9 cellular contexts compared by ENCODE assay signal in the genomic region with DNA sequence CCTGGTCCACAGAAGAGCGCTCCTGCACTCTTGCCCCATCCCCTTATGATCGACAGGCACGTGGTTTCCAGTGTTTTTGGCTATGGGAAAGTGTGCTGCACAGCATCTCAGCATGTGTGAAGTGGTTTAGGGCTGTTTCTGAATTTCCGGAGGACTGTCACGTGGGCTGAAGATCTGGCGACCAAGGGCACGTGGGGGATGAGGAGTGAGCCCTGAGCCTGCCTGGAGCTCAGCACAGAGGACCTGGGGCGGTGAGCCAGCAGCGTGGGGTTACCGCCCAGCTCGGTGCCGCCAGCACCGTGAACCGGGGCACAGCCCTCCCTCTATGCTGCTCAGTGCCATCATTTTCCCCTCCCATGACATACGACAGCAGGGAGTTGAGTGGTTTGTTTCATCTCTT.
DNase-seq lines count a peak whose midpoint lies in the region; ATAC-seq and TF ChIP-seq lines count a peak whose summit lies in the region.
"Had no signal": no experiment of that assay in that cellular context is flagged by ENCODE, and none has a peak within 500 bp of the region (broad histone marks: within the 10 kb centered on the region; RNA-seq: fewer than 3 reads in every experiment).

No MANE protein-coding gene starts in this region.

- TF ChIP-seq POLR2A in thyroid gland (IDR thresholded peaks at IDR 0.05): no peak

- WGBS in thyroid gland, 2 donors: 78 to 82% methylated on average over 15 of the region's 15 CpGs

- peak overlapping the region; percentile 23 to 78 (median 56) for H3K4me3 Mint-ChIP-seq in naive thymus-derived CD4-positive, alpha-beta T cell

- H3K9me3 Mint-ChIP-seq in naive thymus-derived CD4-positive, alpha-beta T cell: no peaks in the 10 kb centered on the region

- no peak for TF ChIP-seq CTCF in thyroid gland (IDR thresholded peaks at IDR 0.05)

- peaks cover 0 to 20% (median 4%) of the 10 kb centered on the region in 5 donors for H3K36me3 Mint-ChIP-seq in naive thymus-derived CD4-positive, alpha-beta T cell

- H3K27ac ChIP-seq in naive thymus-derived CD4-positive, alpha-beta T cell (ENCODE audit: low read depth, low read length): peak overlapping the region; percentile 78
- H3K27ac ChIP-seq in SJCRH30 (no peak overlapping the region), thyroid gland (no peak overlapping the region)

- H3K27me3 Mint-ChIP-seq in naive thymus-derived CD4-positive, alpha-beta T cell: no peaks in the 10 kb centered on the region

- no peaks in the 10 kb centered on the region for H3K36me3 ChIP-seq in naive thymus-derived CD4-positive, alpha-beta T cell (ENCODE audit: control insufficient read depth in 2 of 3, insufficient read depth in 3 of 3, low read length in 3 of 3)
- no peaks in the 10 kb centered on the region for H3K36me3 ChIP-seq in SJCRH30
- no peaks in the 10 kb centered on the region for H3K36me3 ChIP-seq in thyroid gland

- POLR2A ChIA-PET in naive thymus-derived CD4-positive, alpha-beta T cell (lab: Charles Lee): interaction anchor here (0.7 to 4.8 kb wide), 6 partner anchors 16 to 162 kb away, joined by 3 to 41 read pairs (median 4); no protein-coding TSS in a partner anchor

- H3K4me1 ChIP-seq in naive thymus-derived CD4-positive, alpha-beta T cell (ENCODE audit: control insufficient read depth in 2 of 2, insufficient read depth in 2 of 2, low read length in 2 of 2): peaks cover 9 to 91% of the 10 kb centered on the region in 2 donors
- H3K4me1 ChIP-seq in SJCRH30: no peaks in the 10 kb centered on the region
- peaks cover 0 to 11% of the 10 kb centered on the region in 2 donors for H3K4me1 ChIP-seq in thyroid gland

- H3K4me3 ChIP-seq in naive thymus-derived CD4-positive, alpha-beta T cell (ENCODE audit: low read length): no peak overlapping the region
- H3K4me3 ChIP-seq in SJCRH30 (no peak overlapping the region), thyroid gland (replicated peaks in 1 of 3) (no peak overlapping the region)

- peak overlapping the region; percentile 71 to 97 (median 88) for H3K27ac Mint-ChIP-seq in naive thymus-derived CD4-positive, alpha-beta T cell

- peak; percentile 13 to 83 (median 57) for DNase-seq in T-helper 2 cell
- DNase-seq in activated effector memory CD4-positive, alpha-beta T cell treated with Interleukin-2 at 50 U/mL for 16 hours: peak; percentile 57
- peak; percentile 35 to 91 (median 86) for DNase-seq in naive thymus-derived CD4-positive, alpha-beta T cell
- DNase-seq in stimulated activated CD8-positive, alpha-beta memory T cell treated with anti-CD3 and anti-CD28 coated beads, Interleukin-7, amount 100 ng/mL, for 48 hours (ENCODE audit: extremely low read depth in 1 of 2, low read depth in 1 of 2): peak; percentile 10 to 17
- no peak for DNase-seq in SJCRH30
- no peak for DNase-seq in SKM-1 (lab: John Stamatoyannopoulos, UW; ENCODE audit: unreplicated experiment)
- no peak for DNase-seq in thyroid gland
- DNase-seq: NCI-H1092 had no signal

- no peaks in the 10 kb centered on the region for H3K27me3 ChIP-seq in naive thymus-derived CD4-positive, alpha-beta T cell (ENCODE audit: control insufficient read depth in 2 of 2, insufficient read depth in 2 of 2, low read length in 2 of 2)
- H3K27me3 ChIP-seq in SJCRH30: no peaks in the 10 kb centered on the region
- H3K27me3 ChIP-seq in thyroid gland: no peaks in the 10 kb centered on the region

- H3K4me1 Mint-ChIP-seq in naive thymus-derived CD4-positive, alpha-beta T cell: peaks cover 16 to 97% (median 84%) of the 10 kb centered on the region in 7 donors

- peak; percentile 97 for ATAC-seq in naive thymus-derived CD4-positive, alpha-beta T cell
- ATAC-seq in GM21786 (IDR thresholded peaks at IDR 0.05; ENCODE audit: unreplicated experiment): no peak

- H3K9me3 ChIP-seq in naive thymus-derived CD4-positive, alpha-beta T cell (ENCODE audit: control insufficient read depth in 2 of 3, low read length in 3 of 3): no peaks in the 10 kb centered on the region
- H3K9me3 ChIP-seq in SJCRH30 (replicated peaks) (no peaks in the 10 kb centered on the region), thyroid gland (no peaks in the 10 kb centered on the region)

- intact Hi-C loops in naive thymus-derived CD4-positive, alpha-beta T cell (cut with micrococcal nuclease): loop anchor here in 1 of 2 donors (1.0 kb wide), 3 partner anchors 9 to 163 kb away; partner anchors contain the start of gene EEFSEC
- intact Hi-C loops in thyroid gland (cut with DNase I): no loop called here

- CTCF ChIA-PET in naive thymus-derived CD4-positive, alpha-beta T cell (lab: Charles Lee): interaction anchor here (0.8 to 7.5 kb wide), 3 partner anchors 9 to 221 kb away, joined by 3 to 91 read pairs (median 7); no protein-coding TSS in a partner anchor

Comparison
In these comparisons a context has a peak if more than half of its experiments do, and no peak if none do; other contexts are left out.
1. DNase-seq: peak in T-helper 2 cell (5 of 5), activated effector memory CD4-positive, alpha-beta T cell treated with Interleukin-2 at 50 U/mL for 16 hours (single experiment), naive thymus-derived CD4-positive, alpha-beta T cell (9 of 9) and stimulated activated CD8-positive, alpha-beta memory T cell treated with anti-CD3 and anti-CD28 coated beads, Interleukin-7, amount 100 ng/mL, for 48 hours (2 of 2); none in SJCRH30 (0 of 2), SKM-1 (single experiment) and thyroid gland (0 of 2).